Comparison of ENCODE assay signal across 25 cellular contexts in genomic region chr12:2622460-2622859, GRCh38.
A peak's percentile ranks its signal among the peaks of the same experiment; 100 is the strongest.
DNase-seq lines count a peak whose midpoint lies in the region; ATAC-seq and TF ChIP-seq lines count a peak whose summit lies in the region.
"Had no signal": no experiment of that assay in that cellular context is flagged by ENCODE, and none has a peak within 500 bp of the region (broad histone marks: within the 10 kb centered on the region; RNA-seq: fewer than 3 reads in every experiment).

No MANE protein-coding gene starts in this region.

- DNase-seq in heart right ventricle (no peak), left cardiac atrium (no peak), gastrocnemius medialis (no peak), uterus (no peak)
- DNase-seq: 8988T; ACHN; AML-193; BE2C; CD4-positive, alpha-beta T cell; CD8-positive, alpha-beta memory T cell; DMS 273 treated with DMSO at 0.1 percent for 48 hours; DMS79; EL; GDM1; GOT3; HFFc6 had no signal

- TF ChIP-seq CTCF in heart right ventricle (IDR thresholded peaks at IDR 0.05) (no peak), nephron (IDR thresholded peaks at IDR 0.05; ENCODE audit: unreplicated experiment in 3 of 3) (no peak), gastrocnemius medialis (IDR thresholded peaks at IDR 0.05 in 4 of 5, conservative IDR thresholded peaks at IDR 0.05 in 1 of 5) (no peak), uterus (IDR thresholded peaks at IDR 0.05) (no peak)

- in situ Hi-C loops in gastrocnemius medialis (cut with MboI; ENCODE audit: low sequenced_read_pairs in 4 of 4): no loop called here

- peaks cover 25% of the 10 kb centered on the region for H3K27me3 Mint-ChIP-seq in nephron (ENCODE audit: low read depth)

- H3K4me1 Mint-ChIP-seq in nephron: peaks cover 12% of the 10 kb centered on the region
- H3K4me1 Mint-ChIP-seq: CD8-positive, alpha-beta memory T cell had no signal

- H3K27ac ChIP-seq in heart right ventricle: peak overlapping the region in 7 of 10 donors; percentile 15 to 75 (median 40)
- H3K27ac ChIP-seq in angular gyrus (ENCODE audit: low read depth, low read length): peak overlapping the region; percentile 33
- H3K27ac ChIP-seq in gastrocnemius medialis: peak overlapping the region in 3 of 4 donors; percentile 13 to 48 (median 21)
- no peak overlapping the region for H3K27ac ChIP-seq in uterus
- H3K27ac ChIP-seq: A549; BLaER1 treated with 17β-estradiol and CSF1 and Interleukin-3, amounts not matched to agents 10 nM and 100 nM had no signal

- H3K9me3 ChIP-seq in heart right ventricle (no peaks in the 10 kb centered on the region), gastrocnemius medialis (no peaks in the 10 kb centered on the region), uterus (no peaks in the 10 kb centered on the region)
- H3K9me3 ChIP-seq: A549; BE2C; BLaER1 treated with 17β-estradiol and CSF1 and Interleukin-3, amounts not matched to agents 10 nM and 100 nM; HAP-1 had no signal

- WGBS in heart right ventricle, 2 donors: 84 to 93% methylated on average over 6 of the region's 6 CpGs

- H3K4me3 ChIP-seq in heart right ventricle (no peak overlapping the region), gastrocnemius medialis (no peak overlapping the region), uterus (no peak overlapping the region)
- H3K4me3 ChIP-seq: A549; BLaER1 treated with 17β-estradiol and CSF1 and Interleukin-3, amounts not matched to agents 10 nM and 100 nM; GM12878; HAP-1 had no signal

- no peaks in the 10 kb centered on the region for H3K36me3 Mint-ChIP-seq in nephron (ENCODE audit: low read depth)
- H3K36me3 Mint-ChIP-seq: CD14-positive monocyte; CD8-positive, alpha-beta memory T cell had no signal

- no peak for TF ChIP-seq POLR2A in gastrocnemius medialis (IDR thresholded peaks at IDR 0.05)
- no peak for TF ChIP-seq POLR2A in uterus (IDR thresholded peaks at IDR 0.05)

- intact Hi-C loops in heart right ventricle (cut with DNase I): no loop called here
- intact Hi-C loops in left cardiac atrium (cut with DNase I): no loop called here
- intact Hi-C loops in gastrocnemius medialis (cut with DNase I; ENCODE audit: low total_unique reads): no loop called here
- intact Hi-C loops in uterus (cut with DNase I; ENCODE audit: low total_unique reads): no loop called here

- H3K9me3 Mint-ChIP-seq in nephron: no peaks in the 10 kb centered on the region
- H3K9me3 Mint-ChIP-seq: CD14-positive monocyte; CD4-positive, alpha-beta T cell; CD8-positive, alpha-beta memory T cell; HFFc6 had no signal

- H3K36me3 ChIP-seq in heart right ventricle: peaks cover 0 to 75% (median 8%) of the 10 kb centered on the region in 9 donors
- no peaks in the 10 kb centered on the region for H3K36me3 ChIP-seq in gastrocnemius medialis
- no peaks in the 10 kb centered on the region for H3K36me3 ChIP-seq in uterus
- H3K36me3 ChIP-seq: BE2C; BLaER1 treated with 17β-estradiol and CSF1 and Interleukin-3, amounts not matched to agents 10 nM and 100 nM; HAP-1 had no signal

- no peak overlapping the region for H3K4me3 Mint-ChIP-seq in nephron
- H3K4me3 Mint-ChIP-seq: CD14-positive monocyte; CD4-positive, alpha-beta T cell; CD8-positive, alpha-beta memory T cell; HFFc6 had no signal

- ATAC-seq in heart right ventricle: peak in 6 of 8 donors; percentile 28 to 54 (median 46)
- no peak for ATAC-seq in left cardiac atrium
- no peak for ATAC-seq in gastrocnemius medialis
- no peak for ATAC-seq in GM21360 (IDR thresholded peaks at IDR 0.05; ENCODE audit: unreplicated experiment)
- no peak for ATAC-seq in GM21786 (IDR thresholded peaks at IDR 0.05; ENCODE audit: unreplicated experiment)
- ATAC-seq: A549, GM12878 had no signal

- H3K27ac Mint-ChIP-seq in nephron: peak overlapping the region in 2 of 3 experiments; percentile 57 to 71
- H3K27ac Mint-ChIP-seq: CD14-positive monocyte; CD4-positive, alpha-beta T cell; CD8-positive, alpha-beta memory T cell; HFFc6 had no signal

- H3K27me3 ChIP-seq in heart right ventricle: peaks cover 0 to 4% (median 0%) of the 10 kb centered on the region in 7 donors
- H3K27me3 ChIP-seq in gastrocnemius medialis: no peaks in the 10 kb centered on the region
- H3K27me3 ChIP-seq in uterus: no peaks in the 10 kb centered on the region
- H3K27me3 ChIP-seq: BLaER1 treated with 17β-estradiol and CSF1 and Interleukin-3, amounts not matched to agents 10 nM and 100 nM had no signal

- peaks cover 0 to 7% (median 0%) of the 10 kb centered on the region in 9 donors for H3K4me1 ChIP-seq in heart right ventricle
- H3K4me1 ChIP-seq in gastrocnemius medialis: no peaks in the 10 kb centered on the region
- no peaks in the 10 kb centered on the region for H3K4me1 ChIP-seq in uterus
- H3K4me1 ChIP-seq: A549, BE2C, HAP-1 had no signal

Comparison
In these comparisons a context has a peak if more than half of its experiments do, and no peak if none do; other contexts are left out.
1. ATAC-seq: peak in heart right ventricle (6 of 8); none in left cardiac atrium (0 of 2), gastrocnemius medialis (0 of 2), GM21360 (single experiment) and GM21786 (single experiment).
2. H3K27ac ChIP-seq: peak in heart right ventricle (7 of 10), angular gyrus (single experiment) and gastrocnemius medialis (3 of 4); none in uterus (0 of 2).